33 cellular contexts compared by ENCODE assay signal in the genomic region with DNA sequence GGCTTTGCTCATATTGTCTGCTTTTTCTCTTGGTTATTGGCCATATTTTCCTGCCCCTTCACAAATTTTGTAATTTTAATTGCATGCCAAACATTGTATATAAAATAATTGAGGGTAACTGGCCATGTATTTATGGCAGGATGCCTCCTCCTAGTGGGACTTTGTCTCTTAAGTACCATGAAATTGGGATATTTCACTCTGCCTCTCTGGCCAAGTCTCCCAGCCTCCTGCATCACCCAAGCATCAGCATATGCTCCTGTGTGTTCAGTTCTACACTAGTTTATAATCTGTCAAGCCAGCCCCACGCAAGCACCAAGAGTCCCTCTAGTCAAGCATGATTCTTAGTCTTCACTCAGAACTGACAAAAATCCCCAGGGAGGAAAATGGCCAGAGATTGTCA.
"Had no signal": no experiment of that assay in that cellular context is flagged by ENCODE, and none has a peak within 500 bp of the region (broad histone marks: within the 10 kb centered on the region; RNA-seq: fewer than 3 reads in every experiment).

No MANE protein-coding gene starts in this region.

- H3K4me1 Mint-ChIP-seq: activated naive CD4-positive, alpha-beta T cell treated with anti-CD3 and anti-CD28 coated beads, Interleukin-2, amount 50 U/mL, for 24 hours had no signal

- H3K27ac Mint-ChIP-seq: activated CD4-positive, alpha-beta T cell treated with anti-CD3 and anti-CD28 coated beads, Interleukin-2, amount 10 ng/mL, durations not matched to agents 24 days and 14 days; activated CD8-positive, alpha-beta T cell treated with anti-CD3 and anti-CD28 coated beads for 36 hours; activated naive CD4-positive, alpha-beta T cell treated with anti-CD3 and anti-CD28 coated beads, Interleukin-2, amount 50 U/mL, for 24 hours; activated naive CD8-positive, alpha-beta T cell treated with anti-CD3 and anti-CD28 coated beads, Interleukin-2, amount 10 ng/mL, durations not matched to agents 7 days and 5 days; activated T-cell treated with anti-CD3 and anti-CD28 coated beads, Interleukin-2, amount 50 U/mL, for 24 hours; activated T-helper 2 cell treated with anti-CD3 and anti-CD28 coated beads, Interferon-gamma antibody, Interleukin-2, Interleukin-4, amounts not matched to agents 10 μg/mL and 5 μg/mL and 100 μg/mL, durations not matched to agents 14 hours and 24 hours and 36 hours; brain had no signal

- H3K9me3 ChIP-seq: ascending aorta, SJSA1 had no signal

- H3K4me3 ChIP-seq: ascending aorta, PC-9, SJSA1 had no signal

- H3K4me3 Mint-ChIP-seq: activated CD4-positive, alpha-beta T cell treated with anti-CD3 and anti-CD28 coated beads, Interleukin-2, amount 10 ng/mL, durations not matched to agents 24 days and 14 days; activated CD8-positive, alpha-beta T cell treated with anti-CD3 and anti-CD28 coated beads for 36 hours; activated naive CD4-positive, alpha-beta T cell treated with anti-CD3 and anti-CD28 coated beads, Interleukin-2, amount 50 U/mL, for 24 hours; activated naive CD8-positive, alpha-beta T cell treated with anti-CD3 and anti-CD28 coated beads, Interleukin-2, amount 10 ng/mL, durations not matched to agents 7 days and 5 days; activated T-cell treated with anti-CD3 and anti-CD28 coated beads, Interleukin-2, amount 50 U/mL, for 24 hours; brain had no signal

- ATAC-seq: activated CD8-positive, alpha-beta T cell treated with anti-CD3 and anti-CD28 coated beads for 36 hours had no signal

- H3K36me3 Mint-ChIP-seq: activated naive CD4-positive, alpha-beta T cell treated with anti-CD3 and anti-CD28 coated beads, Interleukin-2, amount 50 U/mL, for 24 hours; activated naive CD8-positive, alpha-beta T cell treated with anti-CD3 and anti-CD28 coated beads, Interleukin-2, amount 10 ng/mL, durations not matched to agents 7 days and 5 days; brain had no signal

- H3K9ac ChIP-seq: KMS-11 had no signal

- H3K4me2 ChIP-seq: KMS-11, PC-9 had no signal

- H3K27ac ChIP-seq: ascending aorta, KMS-11, PC-9, SJSA1, WERI-Rb-1 had no signal

- H3K36me3 ChIP-seq: ascending aorta, SJSA1, WERI-Rb-1 had no signal

- H3K27me3 ChIP-seq: ascending aorta, SJSA1 had no signal

- H2AFZ ChIP-seq: PC-9 had no signal

- DNase-seq: activated CD4-positive, alpha-beta T cell treated with anti-CD3 and anti-CD28 coated beads, Interleukin-2, amount 50 U/mL, for 4 hours; activated CD4-positive, CD25-positive, alpha-beta regulatory T cell; activated CD8-positive, alpha-beta T cell treated with anti-CD3 and anti-CD28 coated beads for 36 hours; activated gamma-delta T cell; activated naive CD4-positive, alpha-beta T cell treated with Interleukin-2 at 50 U/mL for 16 hours; activated naive CD8-positive, alpha-beta T cell treated with anti-CD3 and anti-CD28 coated beads, Interleukin-2, amount 10 ng/mL, durations not matched to agents 7 days and 5 days; activated T-cell treated with anti-CD3 and anti-CD28 coated beads, Interleukin-2, amount 50 U/mL, for 24 hours; amygdala; caudate nucleus; cerebellar nuclear complex; cortex of kidney; NCI-H1092 treated with DMSO at 0.1 percent for 48 hours; NCI-H1417; NCI-H146; NCI-H187; NCI-H2029 treated with DMSO at 0.1 percent for 48 hours; NCI-H2107; NCI-H2171; NCI-H524 treated with DMSO at 0.1 percent for 48 hours; NK-92 treated with Interleukin-12 subunit alpha and Interleukin-12 subunit beta, amount 100 ng/mL, for 24 hours; PC-9; SHP77; SW 1271; T-helper 1 cell; T1000; WERI-Rb-1 had no signal
